In the genomic region with DNA sequence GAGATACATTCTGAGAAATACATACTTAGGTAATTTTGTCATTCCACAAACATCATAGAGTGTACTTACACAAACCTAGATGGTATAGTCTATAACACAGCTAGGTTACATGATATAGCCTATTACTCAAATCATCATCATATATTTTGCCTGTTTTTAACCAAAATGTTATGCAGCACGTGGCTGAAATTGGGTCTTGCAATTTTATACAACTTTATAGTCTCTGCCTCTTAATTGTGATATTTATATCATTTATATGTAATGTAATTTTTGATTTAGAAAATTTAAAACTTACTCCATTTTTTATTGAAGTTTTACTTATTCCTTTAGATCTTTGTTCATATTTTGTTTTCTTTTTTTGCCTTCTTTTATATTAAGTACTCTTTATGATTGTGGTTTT, we compare ENCODE assay signal across 29 cellular contexts.
"Had no signal": no experiment of that assay in that cellular context is flagged by ENCODE, and none has a peak within 500 bp of the region (broad histone marks: within the 10 kb centered on the region; RNA-seq: fewer than 3 reads in every experiment).

No MANE protein-coding gene starts in this region.

- H3K27ac ChIP-seq: brain microvascular endothelial cell, epithelial cell of prostate, esophagus squamous epithelium, gastroesophageal sphincter, heart right ventricle, WERI-Rb-1 had no signal

- DNase-seq: activated B cell treated with CpG ODN at 0.5 μM for 24 hours; activated CD4-positive, alpha-beta T cell treated with anti-CD3 and anti-CD28 coated beads for 48 hours; activated CD4-positive, alpha-beta T cell treated with anti-CD3 and anti-CD28 coated beads, Interleukin-2, amount 50 U/mL, for 1 hour; activated CD4-positive, alpha-beta T cell treated with anti-CD3 and anti-CD28 coated beads, Interleukin-2, amount 50 U/mL, for 48 hours; activated CD8-positive, alpha-beta memory T cell treated with anti-CD3 and anti-CD28 coated beads for 24 hours; activated CD8-positive, alpha-beta memory T cell treated with anti-CD3 and anti-CD28 coated beads, Interleukin-2, amount 50 U/mL, for 4 hours; activated CD8-positive, alpha-beta T cell treated with anti-CD3 and anti-CD28 coated beads for 36 hours; activated effector memory CD4-positive, alpha-beta T cell treated with anti-CD3 and anti-CD28 coated beads, Interleukin-2, amount 50 U/mL, for 16 hours; activated naive CD4-positive, alpha-beta T cell treated with anti-CD3 and anti-CD28 coated beads for 36 hours; activated naive CD8-positive, alpha-beta T cell treated with anti-CD3 and anti-CD28 coated beads for 36 hours; activated naive CD8-positive, alpha-beta T cell treated with anti-CD3 and anti-CD28 coated beads, Interleukin-2, amount 50 U/mL, for 24 hours; activated T-cell treated with anti-CD3 and anti-CD28 coated beads, Interleukin-2, amount 50 U/mL, for 1 hour; activated T-cell treated with anti-CD3 and anti-CD28 coated beads, Interleukin-2, amount 50 U/mL, for 48 hours; anterior cingulate cortex; brain microvascular endothelial cell; cortex of kidney; dermis blood vessel endothelial cell; effector CD4-positive, alpha-beta T cell; effector memory CD8-positive, alpha-beta T cell; esophagus squamous epithelium; foreskin melanocyte; heart right ventricle; T-helper 2 cell; WERI-Rb-1 had no signal

- H3K4me1 ChIP-seq: esophagus squamous epithelium, gastroesophageal sphincter, heart right ventricle had no signal

- H3K36me3 ChIP-seq: brain microvascular endothelial cell, esophagus squamous epithelium, gastroesophageal sphincter, heart right ventricle, WERI-Rb-1 had no signal

- FAIRE-seq: astrocyte, bronchial epithelial cell, endothelial cell of umbilical vein had no signal

- H3K27me3 ChIP-seq: brain microvascular endothelial cell, esophagus squamous epithelium, gastroesophageal sphincter, heart right ventricle had no signal

- H3K4me3 ChIP-seq: esophagus squamous epithelium, gastroesophageal sphincter, heart right ventricle had no signal
